Comparison of ENCODE assay signal across 26 cellular contexts in the genomic region with DNA sequence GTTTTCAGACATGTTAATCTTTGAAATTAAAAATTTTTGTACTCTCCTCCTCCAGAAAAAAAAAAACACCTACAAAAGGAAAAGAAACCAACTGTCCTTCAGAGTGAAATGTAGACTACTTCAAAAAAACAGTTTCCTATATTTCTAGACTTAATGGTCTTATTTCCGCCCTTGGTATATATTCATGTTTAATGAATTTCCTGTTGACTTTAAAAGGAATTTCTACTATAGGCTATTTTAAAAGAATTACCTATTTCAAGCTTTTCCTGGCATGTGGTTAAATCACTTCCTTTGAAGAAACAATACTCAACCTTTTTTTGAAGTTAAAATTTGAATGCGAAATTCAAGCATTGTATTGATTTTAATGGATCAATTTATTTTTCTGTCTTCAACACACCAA. TPM values are rescaled to one million over a fixed set of nuclear protein-coding genes. Genes with fewer than 3 reads are reported as not detected.
DNase-seq lines count a peak whose midpoint lies in the region; ATAC-seq, FAIRE-seq and TF ChIP-seq lines count a peak whose summit lies in the region.
"Had no signal": no experiment of that assay in that cellular context is flagged by ENCODE, and none has a peak within 500 bp of the region (broad histone marks: within the 10 kb centered on the region; RNA-seq: fewer than 3 reads in every experiment).

No MANE protein-coding gene starts in this region.

- H3K4me3 Mint-ChIP-seq in GM23338 (no peak overlapping the region), osteocyte (ENCODE audit: unreplicated experiment) (no peak overlapping the region)
- H3K4me3 Mint-ChIP-seq: CD4-positive, CD25-positive, alpha-beta regulatory T cell; CD8-positive, alpha-beta memory T cell; H9 had no signal

- peak overlapping the region; percentile 16 for H3K4me2 ChIP-seq in GM23338

- H3K36me3 ChIP-seq in GM23338 (ENCODE audit: insufficient read depth) = no peaks in the 10 kb centered on the region
- H3K36me3 ChIP-seq in Panc1 (ENCODE audit: control insufficient read depth, insufficient read depth, low read length) = no peaks in the 10 kb centered on the region
- H3K36me3 ChIP-seq: BE2C had no signal

- no TSS peak for BruUV-seq in Panc1 (replicated peaks; lab: Mats Ljungman, UMichigan)

- peak; percentile 44 for FAIRE-seq in A204.1 (lab: Jason Lieb, UNC)
- FAIRE-seq: GM12892, GM18507, H1, HTR-8/SVneo, K562 had no signal

- H3K4me1 ChIP-seq in GM23338 (ENCODE audit: insufficient read depth) (peaks cover 78% of the 10 kb centered on the region), Panc1 (ENCODE audit: control insufficient read depth, insufficient read depth, low read length) (peaks cover 54% of the 10 kb centered on the region)

- H3K36me3 Mint-ChIP-seq in GM23338 (ENCODE audit: low read depth) = peaks cover 3% of the 10 kb centered on the region; the same call in 2 of the 3 replicates
- H3K36me3 Mint-ChIP-seq in osteocyte (ENCODE audit: unreplicated experiment) = peaks cover 8% of the 10 kb centered on the region
- H3K36me3 Mint-ChIP-seq: CD4-positive, CD25-positive, alpha-beta regulatory T cell; CD8-positive, alpha-beta memory T cell had no signal

- TF ChIP-seq CTCF in GM23338 (conservative IDR thresholded peaks at IDR 0.05; ENCODE audit: low read depth in 2 of 2) = no peak
- no peak for TF ChIP-seq CTCF in Panc1 (IDR thresholded peaks at IDR 0.05)
- TF ChIP-seq CTCF in osteocyte (IDR thresholded peaks at IDR 0.05) = no peak
- no peak for TF ChIP-seq CTCF in omental fat pad (IDR thresholded peaks at IDR 0.05)

- intact Hi-C loops in Panc1 (cut with micrococcal nuclease; ENCODE audit: unreplicated experiment) = no loop called here

- H3K79me2 ChIP-seq in GM23338 (replicated peaks; ENCODE audit: insufficient read depth) = peaks cover 100% of the 10 kb centered on the region

- H3K9me3 Mint-ChIP-seq in GM23338 (no peaks in the 10 kb centered on the region), osteocyte (ENCODE audit: unreplicated experiment) (peaks cover 13% of the 10 kb centered on the region)
- H3K9me3 Mint-ChIP-seq: H9 had no signal

- H3F3A ChIP-seq in GM23338 (replicated peaks; ENCODE audit: low read depth) = no peaks in the 10 kb centered on the region

- ATAC-seq in GM23338 (no peak), Panc1 (no peak), omental fat pad (ENCODE audit: low FRiP score) (no peak)
- ATAC-seq: K562 had no signal

- CTCF ChIA-PET in Panc1 (lab: Charles Lee) = no interaction called here

- H3K27ac Mint-ChIP-seq in GM23338 (no peak overlapping the region), osteocyte (ENCODE audit: unreplicated experiment) (peak overlapping the region; percentile 8)
- H3K27ac Mint-ChIP-seq: CD4-positive, CD25-positive, alpha-beta regulatory T cell; CD8-positive, alpha-beta memory T cell; H9 had no signal

- H3K27ac ChIP-seq in GM23338 (ENCODE audit: low read depth) (0 out of 2 replicates have a peak overlapping the region, but pooled peaks have one; percentile 2), Panc1 (ENCODE audit: low read length) (peak overlapping the region; percentile 61; the same call in 1 of the 2 replicates)
- H3K27ac ChIP-seq: HL-60 had no signal

- H4K20me1 ChIP-seq in GM23338 (replicated peaks; ENCODE audit: insufficient read depth) = peaks cover 13% of the 10 kb centered on the region; the same call in 1 of the 2 replicates

- peaks cover 63% of the 10 kb centered on the region for H3K4me1 Mint-ChIP-seq in GM23338
- H3K4me1 Mint-ChIP-seq in osteocyte (ENCODE audit: unreplicated experiment) = peaks cover 65% of the 10 kb centered on the region
- H3K4me1 Mint-ChIP-seq: CD4-positive, CD25-positive, alpha-beta regulatory T cell; CD8-positive, alpha-beta memory T cell had no signal

- in situ Hi-C loops in Panc1 (cut with HindIII; ENCODE audit: low pct_unique_long_range_greater_than_20kb, low sequenced_read_pairs) = no loop called here

- H3K27me3 Mint-ChIP-seq in GM23338 (ENCODE audit: insufficient read depth, low read depth, poor library complexity) = peaks cover 4% of the 10 kb centered on the region
- H3K27me3 Mint-ChIP-seq in osteocyte (ENCODE audit: unreplicated experiment) = no peaks in the 10 kb centered on the region
- H3K27me3 Mint-ChIP-seq: CD4-positive, CD25-positive, alpha-beta regulatory T cell; CD8-positive, alpha-beta memory T cell had no signal

- H3K9me3 ChIP-seq in Panc1 (ENCODE audit: control insufficient read depth, insufficient read depth, low read depth, low read length) = no peaks in the 10 kb centered on the region; the same call in 1 of the 2 replicates
- H3K9me3 ChIP-seq: BE2C had no signal

- no peaks in the 10 kb centered on the region for H3K9me2 ChIP-seq in GM23338 (ENCODE audit: insufficient read depth)

- DNase-seq in GM23338 (ENCODE audit: low spot score) (no peak), Panc1 (ENCODE audit: low read depth, low spot score) (no peak), osteocyte (ENCODE audit: extremely low spot score, unreplicated experiment) (no peak), omental fat pad (ENCODE audit: low spot score) (no peak), T-helper 9 cell (no peak), HPDE6-E6E7 (ENCODE audit: extremely low spot score) (no peak)
- DNase-seq: 8988T; ACHN; BE2C; C1 segment of cervical spinal cord; CD4-positive, CD25-positive, alpha-beta regulatory T cell; CD8-positive, alpha-beta memory T cell; COR-L47; DMS 273 treated with DMSO at 0.1 percent for 48 hours; DMS53; DND-41; EL; H9; IMR-90 had no signal

- POLR2A ChIA-PET in Panc1 (lab: Charles Lee) = no interaction called here

- H2AFZ ChIP-seq in GM23338 = no peak overlapping the region

- H3K4me3 ChIP-seq in GM23338 (no peak overlapping the region), Panc1 (ENCODE audit: low read depth in 2 of 2, low read length in 2 of 2) (no peak overlapping the region)
- H3K4me3 ChIP-seq: K562 had no signal

- H3K27me3 ChIP-seq in GM23338 (ENCODE audit: insufficient read depth) (no peaks in the 10 kb centered on the region), Panc1 (ENCODE audit: control insufficient read depth, insufficient read depth, low read length) (no peaks in the 10 kb centered on the region)
- H3K27me3 ChIP-seq: BE2C had no signal

TF ChIP-seq in GM23338, 12 proteins besides CTCF, POLR2A, EP300 and RAD21 (continues in another document):
- TF ChIP-seq POLR2AphosphoS5 (IDR thresholded peaks at IDR 0.05; ENCODE audit: low read depth) = no peak
- TF ChIP-seq STAT1 (IDR thresholded peaks at IDR 0.05; ENCODE audit: unreplicated experiment) = no peak

RNA-seq across cellular contexts. Expression of gene GULP1, which starts 29.2 kb away (rescaled TPM):
- 181 and 200 TPM in 2 replicates for total RNA-seq in GM23338 (2014; rRNA removed; shearing (Covaris generic))
- polyA plus RNA-seq in GM23338 (2016; fragmentation: Nextera tagmentation; extraction: Ambion mirVana) = 75.3 and 94.6 TPM in 2 replicates
- total RNA-seq in Panc1 (2021; ENCODE audit: unreplicated experiment) = 51.5 TPM
- 29.2 TPM for polyA plus RNA-seq in Panc1 (2012; ENCODE audit: insufficient read length)
- total RNA-seq in osteocyte = 36.7 and 44.2 TPM in 2 replicates
- 10 to 100 TPM; 14.1 to 31.5 (median 16.5) TPM for total RNA-seq in omental fat pad
- total RNA-seq: CD4-positive, CD25-positive, alpha-beta regulatory T cell; CD8-positive, alpha-beta memory T cell had no signal
- polyA plus RNA-seq: CD4-positive, CD25-positive, alpha-beta regulatory T cell; CD8-positive, alpha-beta memory T cell had no signal
